In the genomic region with DNA sequence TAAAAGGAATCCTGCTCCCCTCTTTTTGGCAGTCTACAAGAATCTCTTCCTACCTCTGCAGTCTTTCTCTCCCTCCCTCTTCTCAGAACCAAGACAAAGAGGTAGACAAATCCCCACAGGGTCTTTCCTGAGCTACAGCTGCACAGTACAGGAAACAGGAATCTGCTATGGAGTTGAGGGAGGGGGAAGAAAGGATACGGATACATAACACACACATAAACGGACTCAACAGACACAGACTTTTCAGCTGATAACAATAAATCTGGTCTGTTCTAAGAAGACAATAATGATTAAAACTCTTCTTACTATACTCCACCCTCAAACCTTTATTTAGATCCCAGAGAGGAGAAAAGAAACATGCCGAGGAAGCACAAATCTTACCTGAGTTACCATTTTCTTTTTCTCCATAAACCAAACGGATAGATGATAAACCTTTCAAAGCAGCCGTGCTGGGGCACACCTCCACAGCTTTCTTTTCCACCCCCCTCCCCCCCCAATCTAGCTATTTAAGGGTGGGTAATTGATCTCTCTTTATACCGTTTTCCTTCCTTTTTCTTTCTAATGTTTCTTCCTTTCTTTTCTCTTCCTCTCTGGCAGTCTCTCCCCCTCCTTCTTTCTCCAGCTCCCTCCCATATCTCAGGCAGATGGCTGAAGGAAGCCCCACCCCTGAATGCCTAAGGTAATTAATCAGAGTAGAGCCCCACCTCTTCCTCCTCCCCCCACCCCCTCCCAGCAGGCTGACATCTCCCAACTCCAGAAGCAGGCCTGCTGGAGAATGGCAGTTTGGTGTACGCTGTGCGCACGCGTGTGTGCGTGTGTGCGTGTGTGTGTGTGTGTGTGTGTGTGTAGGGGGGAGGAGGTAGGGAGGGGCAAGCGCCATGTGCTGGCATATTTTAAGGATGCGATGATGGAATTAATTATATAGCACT, we compare ENCODE assay signal across 1 cellular context.
TF ChIP-seq lines count a peak whose summit lies in the region.

No MANE protein-coding gene starts in this region.

TF ChIP-seq in HEK293, 187 proteins besides CTCF, POLR2A, EP300 and RAD21 (continued from another document and continues in another):
- no peak for TF ChIP-seq ZNF791 (tag by site-specific recombination; IDR thresholded peaks at IDR 0.05)
- TF ChIP-seq ZNF10 (tag by site-specific recombination; IDR thresholded peaks at IDR 0.05) = no peak
- TF ChIP-seq, protein P1, sequence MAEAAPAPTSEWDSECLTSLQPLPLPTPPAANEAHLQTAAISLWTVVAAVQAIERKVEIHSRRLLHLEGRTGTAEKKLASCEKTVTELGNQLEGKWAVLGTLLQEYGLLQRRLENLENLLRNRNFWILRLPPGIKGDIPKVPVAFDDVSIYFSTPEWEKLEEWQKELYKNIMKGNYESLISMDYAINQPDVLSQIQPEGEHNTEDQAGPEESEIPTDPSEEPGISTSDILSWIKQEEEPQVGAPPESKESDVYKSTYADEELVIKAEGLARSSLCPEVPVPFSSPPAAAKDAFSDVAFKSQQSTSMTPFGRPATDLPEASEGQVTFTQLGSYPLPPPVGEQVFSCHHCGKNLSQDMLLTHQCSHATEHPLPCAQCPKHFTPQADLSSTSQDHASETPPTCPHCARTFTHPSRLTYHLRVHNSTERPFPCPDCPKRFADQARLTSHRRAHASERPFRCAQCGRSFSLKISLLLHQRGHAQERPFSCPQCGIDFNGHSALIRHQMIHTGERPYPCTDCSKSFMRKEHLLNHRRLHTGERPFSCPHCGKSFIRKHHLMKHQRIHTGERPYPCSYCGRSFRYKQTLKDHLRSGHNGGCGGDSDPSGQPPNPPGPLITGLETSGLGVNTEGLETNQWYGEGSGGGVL (tag by site-specific recombination; IDR thresholded peaks at IDR 0.05) = peak; percentile 99
- TF ChIP-seq MZF1 (tag by site-specific recombination; IDR thresholded peaks at IDR 0.05; ENCODE audit: borderline replicate concordance) = 0 out of 2 replicates have a peak, but pooled peaks have one; percentile 41
- TF ChIP-seq PRDM4 (tag by site-specific recombination; IDR thresholded peaks at IDR 0.05) = peak; percentile 83
- TF ChIP-seq ZSCAN30 (tag by site-specific recombination; IDR thresholded peaks at IDR 0.05) = no peak
- TF ChIP-seq TRIM28 (IDR thresholded peaks at IDR 0.05; ENCODE audit: borderline replicate concordance, low read length) = 0 out of 2 replicates have a peak, but pooled peaks have one; percentile 54
- no peak for TF ChIP-seq ZNF133 (tag by site-specific recombination; IDR thresholded peaks at IDR 0.05)
- TF ChIP-seq ZNF155 (tag by site-specific recombination; IDR thresholded peaks at IDR 0.05) = no peak
- peak; percentile 39 for TF ChIP-seq ZNF335 (tag by site-specific recombination; conservative IDR thresholded peaks at IDR 0.05)
- TF ChIP-seq ZNF311 (tag by site-specific recombination; IDR thresholded peaks at IDR 0.05; ENCODE audit: borderline replicate concordance) = no peak
- TF ChIP-seq ZNF629 (tag by site-specific recombination; IDR thresholded peaks at IDR 0.05) = peak; percentile 90
- no peak for TF ChIP-seq ZSCAN16 (tag by site-specific recombination; IDR thresholded peaks at IDR 0.05)
- peak; percentile 91 for TF ChIP-seq ZBTB17 (tag by site-specific recombination; IDR thresholded peaks at IDR 0.05)
- no peak for TF ChIP-seq ZNF350 (tag by site-specific recombination; IDR thresholded peaks at IDR 0.05)
- TF ChIP-seq, protein P2, sequence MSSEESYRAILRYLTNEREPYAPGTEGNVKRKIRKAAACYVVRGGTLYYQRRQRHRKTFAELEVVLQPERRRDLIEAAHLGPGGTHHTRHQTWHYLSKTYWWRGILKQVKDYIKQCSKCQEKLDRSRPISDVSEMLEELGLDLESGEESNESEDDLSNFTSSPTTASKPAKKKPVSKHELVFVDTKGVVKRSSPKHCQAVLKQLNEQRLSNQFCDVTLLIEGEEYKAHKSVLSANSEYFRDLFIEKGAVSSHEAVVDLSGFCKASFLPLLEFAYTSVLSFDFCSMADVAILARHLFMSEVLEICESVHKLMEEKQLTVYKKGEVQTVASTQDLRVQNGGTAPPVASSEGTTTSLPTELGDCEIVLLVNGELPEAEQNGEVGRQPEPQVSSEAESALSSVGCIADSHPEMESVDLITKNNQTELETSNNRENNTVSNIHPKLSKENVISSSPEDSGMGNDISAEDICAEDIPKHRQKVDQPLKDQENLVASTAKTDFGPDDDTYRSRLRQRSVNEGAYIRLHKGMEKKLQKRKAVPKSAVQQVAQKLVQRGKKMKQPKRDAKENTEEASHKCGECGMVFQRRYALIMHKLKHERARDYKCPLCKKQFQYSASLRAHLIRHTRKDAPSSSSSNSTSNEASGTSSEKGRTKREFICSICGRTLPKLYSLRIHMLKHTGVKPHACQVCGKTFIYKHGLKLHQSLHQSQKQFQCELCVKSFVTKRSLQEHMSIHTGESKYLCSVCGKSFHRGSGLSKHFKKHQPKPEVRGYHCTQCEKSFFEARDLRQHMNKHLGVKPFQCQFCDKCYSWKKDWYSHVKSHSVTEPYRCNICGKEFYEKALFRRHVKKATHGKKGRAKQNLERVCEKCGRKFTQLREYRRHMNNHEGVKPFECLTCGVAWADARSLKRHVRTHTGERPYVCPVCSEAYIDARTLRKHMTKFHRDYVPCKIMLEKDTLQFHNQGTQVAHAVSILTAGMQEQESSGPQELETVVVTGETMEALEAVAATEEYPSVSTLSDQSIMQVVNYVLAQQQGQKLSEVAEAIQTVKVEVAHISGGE (tag by site-specific recombination; conservative IDR thresholded peaks at IDR 0.05; ENCODE audit: low read depth) = no peak
- TF ChIP-seq ZNF19 (tag by site-specific recombination; IDR thresholded peaks at IDR 0.05; ENCODE audit: low read depth) = no peak
- no peak for TF ChIP-seq ZNF274 (IDR thresholded peaks at IDR 0.05; ENCODE audit: low read length)
- TF ChIP-seq ZNF274 (tag by site-specific recombination; IDR thresholded peaks at IDR 0.05; ENCODE audit: borderline replicate concordance) = no peak
- no peak for TF ChIP-seq ZNF114 (tag by site-specific recombination; IDR thresholded peaks at IDR 0.05)
- TF ChIP-seq TCF7L2 (IDR thresholded peaks at IDR 0.05; ENCODE audit: borderline replicate concordance, low read depth, low read length) = no peak
- TF ChIP-seq ZNF664 (tag by site-specific recombination; IDR thresholded peaks at IDR 0.05) = peak; percentile 32; the same call in 1 of the 2 replicates
- 0 out of 2 replicates have a peak, but pooled peaks have one; percentile 61 for TF ChIP-seq ZNF701 (tag by site-specific recombination; IDR thresholded peaks at IDR 0.05)
- no peak for TF ChIP-seq ZNF266 (tag by site-specific recombination; IDR thresholded peaks at IDR 0.05; ENCODE audit: low read depth)
- TF ChIP-seq REPIN1 (tag by site-specific recombination; IDR thresholded peaks at IDR 0.05; ENCODE audit: low read depth) = no peak
- TF ChIP-seq ZNF549 (tag by site-specific recombination; IDR thresholded peaks at IDR 0.05) = no peak
- TF ChIP-seq, protein P3, sequence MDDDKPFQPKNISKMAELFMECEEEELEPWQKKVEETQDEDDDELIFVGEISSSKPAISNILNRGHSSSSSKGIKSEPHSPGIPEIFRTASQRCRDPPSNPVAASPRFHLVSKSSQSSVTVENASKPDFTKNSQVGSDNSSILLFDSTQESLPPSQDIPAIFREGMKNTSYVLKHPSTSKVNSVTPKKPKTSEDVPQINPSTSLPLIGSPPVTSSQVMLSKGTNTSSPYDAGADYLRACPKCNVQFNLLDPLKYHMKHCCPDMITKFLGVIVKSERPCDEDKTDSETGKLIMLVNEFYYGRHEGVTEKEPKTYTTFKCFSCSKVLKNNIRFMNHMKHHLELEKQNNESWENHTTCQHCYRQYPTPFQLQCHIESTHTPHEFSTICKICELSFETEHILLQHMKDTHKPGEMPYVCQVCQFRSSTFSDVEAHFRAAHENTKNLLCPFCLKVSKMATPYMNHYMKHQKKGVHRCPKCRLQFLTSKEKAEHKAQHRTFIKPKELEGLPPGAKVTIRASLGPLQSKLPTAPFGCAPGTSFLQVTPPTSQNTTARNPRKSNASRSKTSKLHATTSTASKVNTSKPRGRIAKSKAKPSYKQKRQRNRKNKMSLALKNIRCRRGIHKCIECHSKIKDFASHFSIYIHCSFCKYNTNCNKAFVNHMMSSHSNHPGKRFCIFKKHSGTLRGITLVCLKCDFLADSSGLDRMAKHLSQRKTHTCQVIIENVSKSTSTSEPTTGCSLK (tag by site-specific recombination; IDR thresholded peaks at IDR 0.05) = no peak
- TF ChIP-seq ZFP41 (tag by site-specific recombination; IDR thresholded peaks at IDR 0.05; ENCODE audit: borderline replicate concordance) = no peak
- TF ChIP-seq SP7 (tag by site-specific recombination; IDR thresholded peaks at IDR 0.05) = peak; percentile 99
- TF ChIP-seq ZNF610 (tag by site-specific recombination; IDR thresholded peaks at IDR 0.05; ENCODE audit: borderline replicate concordance) = no peak
- TF ChIP-seq SP3 (tag by site-specific recombination; IDR thresholded peaks at IDR 0.05) = peak; percentile 95
- no peak for TF ChIP-seq ZNF423 (tag by site-specific recombination; IDR thresholded peaks at IDR 0.05)
- no peak for TF ChIP-seq ZNF660 (tag by site-specific recombination; IDR thresholded peaks at IDR 0.05)
- TF ChIP-seq ZNF292 (tag by site-specific recombination; IDR thresholded peaks at IDR 0.05; ENCODE audit: borderline replicate concordance, low read depth) = no peak
- TF ChIP-seq ZNF140 (tag by site-specific recombination; IDR thresholded peaks at IDR 0.05) = no peak
- no peak for TF ChIP-seq ZNF302 (tag by site-specific recombination; IDR thresholded peaks at IDR 0.05; ENCODE audit: low read depth)
- no peak for TF ChIP-seq ZNF837 (tag by site-specific recombination; IDR thresholded peaks at IDR 0.05)
- peak; percentile 99 for TF ChIP-seq KLF16 (tag by site-specific recombination; IDR thresholded peaks at IDR 0.05)
- no peak for TF ChIP-seq ZNF555 (tag by site-specific recombination; conservative IDR thresholded peaks at IDR 0.05)
- TF ChIP-seq ZNF366 (tag by site-specific recombination; conservative IDR thresholded peaks at IDR 0.05) = peak; percentile 96
- no peak for TF ChIP-seq ZNF777 (tag by site-specific recombination; IDR thresholded peaks at IDR 0.05; ENCODE audit: borderline replicate concordance)
- TF ChIP-seq ZNF768 (tag by site-specific recombination; IDR thresholded peaks at IDR 0.05) = no peak
- TF ChIP-seq ZNF48 (tag by site-specific recombination; IDR thresholded peaks at IDR 0.05) = no peak
- TF ChIP-seq ZNF670 (tag by site-specific recombination; IDR thresholded peaks at IDR 0.05; ENCODE audit: low read depth) = no peak
- TF ChIP-seq, protein P4, sequence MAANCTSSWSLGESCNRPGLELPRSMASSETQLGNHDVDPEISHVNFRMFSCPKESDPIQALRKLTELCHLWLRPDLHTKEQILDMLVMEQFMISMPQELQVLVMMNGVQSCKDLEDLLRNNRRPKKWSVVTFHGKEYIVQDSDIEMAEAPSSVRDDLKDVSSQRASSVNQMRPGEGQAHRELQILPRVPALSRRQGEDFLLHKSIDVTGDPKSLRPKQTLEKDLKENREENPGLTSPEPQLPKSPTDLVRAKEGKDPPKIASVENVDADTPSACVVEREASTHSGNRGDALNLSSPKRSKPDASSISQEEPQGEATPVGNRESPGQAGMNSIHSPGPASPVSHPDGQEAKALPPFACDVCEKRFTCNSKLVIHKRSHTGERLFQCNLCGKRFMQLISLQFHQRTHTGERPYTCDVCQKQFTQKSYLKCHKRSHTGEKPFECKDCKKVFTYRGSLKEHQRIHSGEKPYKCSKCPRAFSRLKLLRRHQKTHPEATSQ (tag by site-specific recombination; IDR thresholded peaks at IDR 0.05) = 0 out of 2 replicates have a peak, but pooled peaks have one; percentile 62
- peak; percentile 75 for TF ChIP-seq BCL11A (tag by site-specific recombination; IDR thresholded peaks at IDR 0.05; ENCODE audit: low read depth)
- TF ChIP-seq ZNF548 (tag by site-specific recombination; IDR thresholded peaks at IDR 0.05) = no peak
- peak; percentile 87 for TF ChIP-seq PRDM1 (tag by site-specific recombination; IDR thresholded peaks at IDR 0.05)
- TF ChIP-seq ZNF843 (tag by site-specific recombination; IDR thresholded peaks at IDR 0.05) = peak; percentile 51; the same call in 1 of the 2 replicates
- no peak for TF ChIP-seq ZBTB49 (tag by site-specific recombination; IDR thresholded peaks at IDR 0.05; ENCODE audit: low read depth)
- no peak for TF ChIP-seq ZBTB6 (tag by site-specific recombination; IDR thresholded peaks at IDR 0.05)
